16 cellular contexts compared by ENCODE assay signal in genomic region chr16:75073551-75074414, GRCh38.
A peak's percentile ranks its signal among the peaks of the same experiment; 100 is the strongest.
DNase-seq lines count a peak whose midpoint lies in the region; ATAC-seq and TF ChIP-seq lines count a peak whose summit lies in the region.
"Had no signal": no experiment of that assay in that cellular context is flagged by ENCODE, and none has a peak within 500 bp of the region (broad histone marks: within the 10 kb centered on the region; RNA-seq: fewer than 3 reads in every experiment).

No MANE protein-coding gene starts in this region.

- no peaks in the 10 kb centered on the region for H3K27me3 Mint-ChIP-seq in T-helper 2 cell treated with Interferon-gamma antibody and Interleukin-4, amounts not matched to agents 5 μg/mL and 100 μg/mL, for 36 hours (ENCODE audit: low read depth)

- no peak for DNase-seq in T-helper 2 cell treated with Interferon-gamma antibody and Interleukin-4, amounts not matched to agents 5 μg/mL and 100 μg/mL, for 36 hours (ENCODE audit: low spot score)
- DNase-seq in T-helper 2 cell (no peak), astrocyte of the spinal cord (ENCODE audit: low read depth, low spot score) (peak; percentile 40), NCI-H524 treated with DMSO at 0.1 percent for 48 hours (lab: John Stamatoyannopoulos, UW) (no peak)
- DNase-seq: activated gamma-delta T cell treated with Interleukin-2 at 50 U/mL for 16 hours, colonic mucosa, HFFc6, MV-4-11, NCI-H2171 had no signal

- H3K4me3 Mint-ChIP-seq in T-helper 2 cell treated with Interferon-gamma antibody and Interleukin-4, amounts not matched to agents 5 μg/mL and 100 μg/mL, for 36 hours: peak overlapping the region; percentile 33
- H3K4me3 Mint-ChIP-seq: HFFc6, neural crest cell had no signal

- H3K4me1 ChIP-seq in Loucy (ENCODE audit: insufficient read depth, low read length, poor library complexity, severe bottlenecking) (peaks cover 84% of the 10 kb centered on the region), parathyroid adenoma (peaks cover 52% of the 10 kb centered on the region)

- H4K20me1 ChIP-seq in Loucy (ENCODE audit: insufficient read depth, low read length, poor library complexity, severe bottlenecking): peaks cover 17% of the 10 kb centered on the region

- H3K9me3 ChIP-seq in Loucy (ENCODE audit: insufficient read depth, low read depth, low read length): no peaks in the 10 kb centered on the region
- H3K9me3 ChIP-seq in parathyroid adenoma (ENCODE audit: control insufficient read depth, low read length): no peaks in the 10 kb centered on the region
- H3K9me3 ChIP-seq: colonic mucosa had no signal

- H3K4me1 Mint-ChIP-seq in T-helper 2 cell treated with Interferon-gamma antibody and Interleukin-4, amounts not matched to agents 5 μg/mL and 100 μg/mL, for 36 hours (ENCODE audit: low read depth): peaks cover 60% of the 10 kb centered on the region

- in situ Hi-C loops in astrocyte of the spinal cord (cut with HindIII; ENCODE audit: low sequenced_read_pairs): no loop called here

- H3K4me3 ChIP-seq in Loucy (ENCODE audit: low read length, poor library complexity, severe bottlenecking) (peak overlapping the region; percentile 39), astrocyte of the spinal cord (ENCODE audit: low read depth, low read length) (no peak overlapping the region), parathyroid adenoma (ENCODE audit: low read depth, low read length) (no peak overlapping the region)
- H3K4me3 ChIP-seq: colonic mucosa, SK-N-MC had no signal

- H3F3A ChIP-seq in Loucy (ENCODE audit: low read depth): peaks cover 28% of the 10 kb centered on the region

- peak overlapping the region; percentile 43 for H3K27ac Mint-ChIP-seq in T-helper 2 cell treated with Interferon-gamma antibody and Interleukin-4, amounts not matched to agents 5 μg/mL and 100 μg/mL, for 36 hours
- H3K27ac Mint-ChIP-seq: HFFc6 had no signal

- peak overlapping the region; percentile 60 for H3K4me2 ChIP-seq in Loucy (ENCODE audit: low read depth, low read length, poor library complexity, severe bottlenecking)
- peak overlapping the region; percentile 27 for H3K4me2 ChIP-seq in parathyroid adenoma (ENCODE audit: low read length)

- H3K9me2 ChIP-seq in Loucy (replicated peaks; ENCODE audit: low read depth, low read length): no peaks in the 10 kb centered on the region

- no peaks in the 10 kb centered on the region for H3K27me3 ChIP-seq in Loucy (ENCODE audit: insufficient read depth, low read length, poor library complexity, severe bottlenecking)
- H3K27me3 ChIP-seq in parathyroid adenoma (ENCODE audit: control insufficient read depth, insufficient read depth, low read length): no peaks in the 10 kb centered on the region
- H3K27me3 ChIP-seq: colonic mucosa had no signal

- H3K9ac ChIP-seq in Loucy (ENCODE audit: low read depth, low read length, poor library complexity, severe bottlenecking) (peak overlapping the region; percentile 70), parathyroid adenoma (no peak overlapping the region)

- no peak overlapping the region for H2AFZ ChIP-seq in Loucy (ENCODE audit: low read length)
- H2AFZ ChIP-seq in parathyroid adenoma: peak overlapping the region; percentile 39

- H3K9me3 Mint-ChIP-seq in T-helper 2 cell treated with Interferon-gamma antibody and Interleukin-4, amounts not matched to agents 5 μg/mL and 100 μg/mL, for 36 hours: peaks cover 3% of the 10 kb centered on the region
- H3K9me3 Mint-ChIP-seq: HFFc6 had no signal

- peak overlapping the region; percentile 82 for H3K27ac ChIP-seq in parathyroid adenoma
- H3K27ac ChIP-seq: colonic mucosa, SK-N-MC had no signal

- TF ChIP-seq CTCF in Loucy (conservative IDR thresholded peaks at IDR 0.05; ENCODE audit: low read length): no peak
- TF ChIP-seq CTCF in astrocyte of the spinal cord (IDR thresholded peaks at IDR 0.05; ENCODE audit: low read depth, low read length): no peak
- no peak for TF ChIP-seq CTCF in parathyroid adenoma (IDR thresholded peaks at IDR 0.05)

- peaks cover 21% of the 10 kb centered on the region for H3K36me3 Mint-ChIP-seq in T-helper 2 cell treated with Interferon-gamma antibody and Interleukin-4, amounts not matched to agents 5 μg/mL and 100 μg/mL, for 36 hours (ENCODE audit: low read depth)

- H3K79me2 ChIP-seq in Loucy (ENCODE audit: insufficient read depth, low read length): peaks cover 86% of the 10 kb centered on the region
- peaks cover 29% of the 10 kb centered on the region for H3K79me2 ChIP-seq in parathyroid adenoma

- peaks cover 32% of the 10 kb centered on the region; the same call in 1 of the 2 replicates for H3K36me3 ChIP-seq in Loucy (ENCODE audit: insufficient read depth, low read length)
- no peaks in the 10 kb centered on the region for H3K36me3 ChIP-seq in parathyroid adenoma (ENCODE audit: control insufficient read depth, insufficient read depth, low read length)
- H3K36me3 ChIP-seq: colonic mucosa had no signal

- ATAC-seq in HG03460 (IDR thresholded peaks at IDR 0.05; ENCODE audit: unreplicated experiment) (no peak), HG03139 (IDR thresholded peaks at IDR 0.05; ENCODE audit: unreplicated experiment) (no peak)
- ATAC-seq: left lobe of liver had no signal
